In the genomic region with DNA sequence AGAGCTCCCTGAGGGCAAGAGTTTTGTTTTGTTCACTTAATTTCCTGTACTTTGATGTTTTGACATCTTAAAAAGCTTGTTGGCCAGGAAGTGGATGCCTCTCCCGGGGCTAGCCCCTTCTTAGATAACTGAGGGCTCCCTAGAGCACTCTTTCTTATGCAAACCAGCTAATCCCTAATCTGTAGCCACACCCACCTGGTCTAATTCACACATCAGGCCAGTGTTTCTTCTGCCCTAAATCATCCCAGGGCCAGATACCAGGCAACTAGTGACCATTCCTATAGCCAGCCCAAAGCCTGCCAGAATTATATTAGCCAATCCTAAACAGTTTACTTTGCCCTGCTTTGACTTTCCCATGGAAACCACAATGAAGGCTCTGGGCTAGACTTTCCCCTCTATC, we compare ENCODE assay signal across 1 cellular context.
TF ChIP-seq lines count a peak whose summit lies in the region.

No MANE protein-coding gene starts in this region.

TF ChIP-seq in K562, 482 proteins besides CTCF, POLR2A, EP300 and RAD21:
- TF ChIP-seq ZNF263 (CRISPR knock-in tag; IDR thresholded peaks at IDR 0.05; ENCODE audit: borderline replicate concordance) (no peak), MXI1 (IDR thresholded peaks at IDR 0.05; ENCODE audit: low read depth, low read length) (no peak), MITF (IDR thresholded peaks at IDR 0.05) (no peak), ZNF143 (CRISPR knock-in tag; IDR thresholded peaks at IDR 0.05) (no peak), ETV1 (tag; conservative IDR thresholded peaks at IDR 0.05; ENCODE audit: low read depth) (no peak), TAF1 (IDR thresholded peaks at IDR 0.05; ENCODE audit: control insufficient read depth, extremely low read depth, insufficient read depth, low read length, severe bottlenecking) (no peak), HNRNPLL (IDR thresholded peaks at IDR 0.05; ENCODE audit: low read depth, low read length, poor library complexity, severe bottlenecking) (no peak), NFYB (IDR thresholded peaks at IDR 0.05; ENCODE audit: extremely low read depth, insufficient read length) (no peak), SUPT5H (IDR thresholded peaks at IDR 0.05) (no peak), PCBP2 (IDR thresholded peaks at IDR 0.05; ENCODE audit: low read depth, low read length, poor library complexity, severe bottlenecking) (no peak), IFI16 (CRISPR knock-in tag; IDR thresholded peaks at IDR 0.05) (no peak), MYNN (IDR thresholded peaks at IDR 0.05) (no peak), MYNN (CRISPR knock-in tag; IDR thresholded peaks at IDR 0.05) (no peak), RBM17 (IDR thresholded peaks at IDR 0.05; ENCODE audit: borderline replicate concordance, low read depth, low read length) (no peak), GABPB2 (CRISPR knock-in tag; conservative IDR thresholded peaks at IDR 0.05) (no peak), CEBPG (CRISPR knock-in tag; IDR thresholded peaks at IDR 0.05) (no peak), CEBPG (tag; conservative IDR thresholded peaks at IDR 0.05 in 1 of 2, IDR thresholded peaks at IDR 0.05 in 1 of 2) (no peak)
- TF ChIP-seq, protein P1, sequence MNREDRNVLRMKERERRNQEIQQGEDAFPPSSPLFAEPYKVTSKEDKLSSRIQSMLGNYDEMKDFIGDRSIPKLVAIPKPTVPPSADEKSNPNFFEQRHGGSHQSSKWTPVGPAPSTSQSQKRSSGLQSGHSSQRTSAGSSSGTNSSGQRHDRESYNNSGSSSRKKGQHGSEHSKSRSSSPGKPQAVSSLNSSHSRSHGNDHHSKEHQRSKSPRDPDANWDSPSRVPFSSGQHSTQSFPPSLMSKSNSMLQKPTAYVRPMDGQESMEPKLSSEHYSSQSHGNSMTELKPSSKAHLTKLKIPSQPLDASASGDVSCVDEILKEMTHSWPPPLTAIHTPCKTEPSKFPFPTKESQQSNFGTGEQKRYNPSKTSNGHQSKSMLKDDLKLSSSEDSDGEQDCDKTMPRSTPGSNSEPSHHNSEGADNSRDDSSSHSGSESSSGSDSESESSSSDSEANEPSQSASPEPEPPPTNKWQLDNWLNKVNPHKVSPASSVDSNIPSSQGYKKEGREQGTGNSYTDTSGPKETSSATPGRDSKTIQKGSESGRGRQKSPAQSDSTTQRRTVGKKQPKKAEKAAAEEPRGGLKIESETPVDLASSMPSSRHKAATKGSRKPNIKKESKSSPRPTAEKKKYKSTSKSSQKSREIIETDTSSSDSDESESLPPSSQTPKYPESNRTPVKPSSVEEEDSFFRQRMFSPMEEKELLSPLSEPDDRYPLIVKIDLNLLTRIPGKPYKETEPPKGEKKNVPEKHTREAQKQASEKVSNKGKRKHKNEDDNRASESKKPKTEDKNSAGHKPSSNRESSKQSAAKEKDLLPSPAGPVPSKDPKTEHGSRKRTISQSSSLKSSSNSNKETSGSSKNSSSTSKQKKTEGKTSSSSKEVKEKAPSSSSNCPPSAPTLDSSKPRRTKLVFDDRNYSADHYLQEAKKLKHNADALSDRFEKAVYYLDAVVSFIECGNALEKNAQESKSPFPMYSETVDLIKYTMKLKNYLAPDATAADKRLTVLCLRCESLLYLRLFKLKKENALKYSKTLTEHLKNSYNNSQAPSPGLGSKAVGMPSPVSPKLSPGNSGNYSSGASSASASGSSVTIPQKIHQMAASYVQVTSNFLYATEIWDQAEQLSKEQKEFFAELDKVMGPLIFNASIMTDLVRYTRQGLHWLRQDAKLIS (CRISPR knock-in tag; IDR thresholded peaks at IDR 0.05), result no peak
- TF ChIP-seq, protein P2, sequence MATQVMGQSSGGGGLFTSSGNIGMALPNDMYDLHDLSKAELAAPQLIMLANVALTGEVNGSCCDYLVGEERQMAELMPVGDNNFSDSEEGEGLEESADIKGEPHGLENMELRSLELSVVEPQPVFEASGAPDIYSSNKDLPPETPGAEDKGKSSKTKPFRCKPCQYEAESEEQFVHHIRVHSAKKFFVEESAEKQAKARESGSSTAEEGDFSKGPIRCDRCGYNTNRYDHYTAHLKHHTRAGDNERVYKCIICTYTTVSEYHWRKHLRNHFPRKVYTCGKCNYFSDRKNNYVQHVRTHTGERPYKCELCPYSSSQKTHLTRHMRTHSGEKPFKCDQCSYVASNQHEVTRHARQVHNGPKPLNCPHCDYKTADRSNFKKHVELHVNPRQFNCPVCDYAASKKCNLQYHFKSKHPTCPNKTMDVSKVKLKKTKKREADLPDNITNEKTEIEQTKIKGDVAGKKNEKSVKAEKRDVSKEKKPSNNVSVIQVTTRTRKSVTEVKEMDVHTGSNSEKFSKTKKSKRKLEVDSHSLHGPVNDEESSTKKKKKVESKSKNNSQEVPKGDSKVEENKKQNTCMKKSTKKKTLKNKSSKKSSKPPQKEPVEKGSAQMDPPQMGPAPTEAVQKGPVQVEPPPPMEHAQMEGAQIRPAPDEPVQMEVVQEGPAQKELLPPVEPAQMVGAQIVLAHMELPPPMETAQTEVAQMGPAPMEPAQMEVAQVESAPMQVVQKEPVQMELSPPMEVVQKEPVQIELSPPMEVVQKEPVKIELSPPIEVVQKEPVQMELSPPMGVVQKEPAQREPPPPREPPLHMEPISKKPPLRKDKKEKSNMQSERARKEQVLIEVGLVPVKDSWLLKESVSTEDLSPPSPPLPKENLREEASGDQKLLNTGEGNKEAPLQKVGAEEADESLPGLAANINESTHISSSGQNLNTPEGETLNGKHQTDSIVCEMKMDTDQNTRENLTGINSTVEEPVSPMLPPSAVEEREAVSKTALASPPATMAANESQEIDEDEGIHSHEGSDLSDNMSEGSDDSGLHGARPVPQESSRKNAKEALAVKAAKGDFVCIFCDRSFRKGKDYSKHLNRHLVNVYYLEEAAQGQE (CRISPR knock-in tag; IDR thresholded peaks at IDR 0.05; ENCODE audit: low read depth), result no peak
